ENCODE assay signal across 8 cellular contexts in the genomic region with DNA sequence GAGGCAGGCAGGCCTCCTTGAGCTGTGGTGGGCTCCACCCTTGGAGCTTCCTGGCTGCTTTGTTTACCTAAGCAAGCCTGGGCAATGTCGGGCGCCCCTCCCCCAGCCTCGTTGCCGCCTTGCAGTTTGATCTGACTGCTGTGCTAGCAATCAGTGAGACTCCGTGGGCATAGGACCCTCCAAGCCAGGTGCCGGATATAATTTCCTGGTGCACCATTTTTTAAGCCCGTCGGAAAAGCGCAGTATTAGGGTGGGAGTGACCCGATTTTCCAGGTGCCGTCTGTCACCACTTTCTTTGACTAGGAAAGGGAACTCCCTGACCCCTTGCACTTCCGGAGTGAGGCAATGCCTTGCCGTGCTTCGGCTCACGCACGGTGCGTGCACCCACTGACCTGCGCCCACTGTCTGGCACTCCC. TPM values are rescaled to one million over a fixed set of nuclear protein-coding genes. Genes with fewer than 3 reads are reported as not detected.
DNase-seq lines count a peak whose midpoint lies in the region; ATAC-seq lines count a peak whose summit lies in the region.
"Not testable (repeated sequence)": the region's sequence is repeated elsewhere in the genome, so short reads cannot be mapped to it uniquely, and the experiment has no call there.
"Had no signal": no experiment of that assay in that cellular context is flagged by ENCODE, and none has a peak within 500 bp of the region (broad histone marks: within the 10 kb centered on the region; RNA-seq: fewer than 3 reads in every experiment).

No MANE protein-coding gene starts in this region.

- peaks cover 22 to 31% of the 10 kb centered on the region in 2 donors for H3K27me3 Mint-ChIP-seq in T-cell
- H3K27me3 Mint-ChIP-seq in activated CD8-positive, alpha-beta memory T cell treated with anti-CD3 and anti-CD28 coated beads, Interleukin-2, amount 10 ng/mL, durations not matched to agents 7 days and 5 days, result peaks cover 32% of the 10 kb centered on the region
- H3K27me3 Mint-ChIP-seq in activated naive CD8-positive, alpha-beta T cell treated with anti-CD3 and anti-CD28 coated beads, Interleukin-2, amount 10 ng/mL, durations not matched to agents 7 days and 5 days, result peaks cover 11% of the 10 kb centered on the region
- peaks cover 33 to 39% of the 10 kb centered on the region in 2 donors for H3K27me3 Mint-ChIP-seq in natural killer cell treated with Interleukin-12 subunit alpha and Interleukin-12 subunit beta and Interleukin-15 and Interleukin-18, amount 100 ng/mL, for 72 hours

- ATAC-seq in T-cell (replicated peaks in 1 of 4); activated CD8-positive, alpha-beta memory T cell treated with anti-CD3 and anti-CD28 coated beads, Interleukin-2, amount 10 ng/mL, durations not matched to agents 7 days and 5 days; activated naive CD8-positive, alpha-beta T cell treated with anti-CD3 and anti-CD28 coated beads, Interleukin-2, amount 10 ng/mL, durations not matched to agents 7 days and 5 days (ENCODE audit: low read depth); natural killer cell treated with Interleukin-12 subunit alpha and Interleukin-12 subunit beta and Interleukin-15 and Interleukin-18, amount 100 ng/mL, for 72 hours: not testable (repeated sequence)

- POLR2A ChIA-PET in T-cell (lab: Charles Lee); activated naive CD8-positive, alpha-beta T cell treated with anti-CD3 and anti-CD28 coated beads, Interleukin-2, amount 10 ng/mL, durations not matched to agents 7 days and 5 days (lab: Charles Lee): not testable (repeated sequence)

- not testable (repeated sequence) for H3K27ac ChIP-seq in iPS DF 6.9 (ENCODE audit: low read length)

- H3K27me3 ChIP-seq in iPS DF 6.9 (ENCODE audit: control insufficient read depth, insufficient read depth, low read length), result not testable (repeated sequence)

- peaks cover 6 to 24% (median 22%) of the 10 kb centered on the region in 3 donors for H3K4me1 Mint-ChIP-seq in T-cell
- H3K4me1 Mint-ChIP-seq in activated CD8-positive, alpha-beta memory T cell treated with anti-CD3 and anti-CD28 coated beads, Interleukin-2, amount 10 ng/mL, durations not matched to agents 7 days and 5 days, result peaks cover 12% of the 10 kb centered on the region
- not testable (repeated sequence) for H3K4me1 Mint-ChIP-seq in activated naive CD8-positive, alpha-beta T cell treated with anti-CD3 and anti-CD28 coated beads, Interleukin-2, amount 10 ng/mL, durations not matched to agents 7 days and 5 days; natural killer cell treated with Interleukin-12 subunit alpha and Interleukin-12 subunit beta and Interleukin-15 and Interleukin-18, amount 100 ng/mL, for 72 hours (ENCODE audit: low read depth in 2 of 2)

- not testable (repeated sequence) for H3K9me3 ChIP-seq in iPS DF 6.9 (ENCODE audit: control insufficient read depth, insufficient read depth, low read length)

- peak overlapping the region; percentile 25; the same call in 1 of the 2 replicates for H3K4me3 ChIP-seq in iPS DF 6.9 (ENCODE audit: low read length)

- peak overlapping the region; percentile 76 to 77 for H3K27ac Mint-ChIP-seq in T-cell
- H3K27ac Mint-ChIP-seq in activated CD8-positive, alpha-beta memory T cell treated with anti-CD3 and anti-CD28 coated beads, Interleukin-2, amount 10 ng/mL, durations not matched to agents 7 days and 5 days; activated naive CD8-positive, alpha-beta T cell treated with anti-CD3 and anti-CD28 coated beads, Interleukin-2, amount 10 ng/mL, durations not matched to agents 7 days and 5 days; natural killer cell treated with Interleukin-12 subunit alpha and Interleukin-12 subunit beta and Interleukin-15 and Interleukin-18, amount 100 ng/mL, for 72 hours: not testable (repeated sequence)

- H3K9me3 Mint-ChIP-seq in T-cell; activated CD8-positive, alpha-beta memory T cell treated with anti-CD3 and anti-CD28 coated beads, Interleukin-2, amount 10 ng/mL, durations not matched to agents 7 days and 5 days (ENCODE audit: low read depth); activated naive CD8-positive, alpha-beta T cell treated with anti-CD3 and anti-CD28 coated beads, Interleukin-2, amount 10 ng/mL, durations not matched to agents 7 days and 5 days; natural killer cell treated with Interleukin-12 subunit alpha and Interleukin-12 subunit beta and Interleukin-15 and Interleukin-18, amount 100 ng/mL, for 72 hours: not testable (repeated sequence)

- no CpG with 5 or more reads among the region's 18 CpGs for WGBS in iPS DF 6.9 (ENCODE audit: insufficient coverage, insufficient read length)

- H3K4me1 ChIP-seq in iPS DF 6.9 (ENCODE audit: control insufficient read depth, insufficient read depth, low read length), result not testable (repeated sequence)

- peak overlapping the region; percentile 35 to 64 (median 61) for H3K4me3 Mint-ChIP-seq in T-cell
- H3K4me3 Mint-ChIP-seq in activated CD8-positive, alpha-beta memory T cell treated with anti-CD3 and anti-CD28 coated beads, Interleukin-2, amount 10 ng/mL, durations not matched to agents 7 days and 5 days, result peak overlapping the region; percentile 21
- peak overlapping the region; percentile 15 for H3K4me3 Mint-ChIP-seq in activated naive CD8-positive, alpha-beta T cell treated with anti-CD3 and anti-CD28 coated beads, Interleukin-2, amount 10 ng/mL, durations not matched to agents 7 days and 5 days
- peak overlapping the region; percentile 49 for H3K4me3 Mint-ChIP-seq in natural killer cell treated with Interleukin-12 subunit alpha and Interleukin-12 subunit beta and Interleukin-15 and Interleukin-18, amount 100 ng/mL, for 72 hours

- DNase-seq in ELF-1 (ENCODE audit: low read depth, low spot score), result peak; percentile 61
- DNase-seq in NCI-H1417 (lab: John Stamatoyannopoulos, UW), result peak; percentile 1 to 18 (median 16)
- peak in 14 of 34 experiments; percentile 0 to 51 (median 9) for DNase-seq in T-cell
- DNase-seq in activated CD8-positive, alpha-beta memory T cell treated with anti-CD3 and anti-CD28 coated beads, Interleukin-2, amount 10 ng/mL, durations not matched to agents 7 days and 5 days, result peak; percentile 45
- not testable (repeated sequence) for DNase-seq in activated naive CD8-positive, alpha-beta T cell treated with anti-CD3 and anti-CD28 coated beads, Interleukin-2, amount 10 ng/mL, durations not matched to agents 7 days and 5 days; iPS DF 6.9 (ENCODE audit: low read depth, low spot score); natural killer cell treated with Interleukin-12 subunit alpha and Interleukin-12 subunit beta and Interleukin-15 and Interleukin-18, amount 100 ng/mL, for 72 hours (ENCODE audit: low spot score)

- CTCF ChIA-PET in T-cell (lab: Charles Lee); activated CD8-positive, alpha-beta memory T cell treated with anti-CD3 and anti-CD28 coated beads, Interleukin-2, amount 10 ng/mL, durations not matched to agents 7 days and 5 days (lab: Charles Lee): not testable (repeated sequence)

- not testable (repeated sequence) for H3K36me3 ChIP-seq in iPS DF 6.9 (ENCODE audit: control insufficient read depth, insufficient read depth, low read length)

- not testable (repeated sequence) for H3K36me3 Mint-ChIP-seq in T-cell; activated CD8-positive, alpha-beta memory T cell treated with anti-CD3 and anti-CD28 coated beads, Interleukin-2, amount 10 ng/mL, durations not matched to agents 7 days and 5 days; activated naive CD8-positive, alpha-beta T cell treated with anti-CD3 and anti-CD28 coated beads, Interleukin-2, amount 10 ng/mL, durations not matched to agents 7 days and 5 days; natural killer cell treated with Interleukin-12 subunit alpha and Interleukin-12 subunit beta and Interleukin-15 and Interleukin-18, amount 100 ng/mL, for 72 hours

RNA-seq across cellular contexts. Expression of a gene that starts 45.4 kb away (rescaled TPM):
- total RNA-seq in T-cell, result under 1 TPM in 3 of 5 donors, not detected in 2; 0.03 to 0.07 (median 0.03) TPM
- total RNA-seq in activated CD8-positive, alpha-beta memory T cell treated with anti-CD3 and anti-CD28 coated beads, Interleukin-2, amount 10 ng/mL, durations not matched to agents 7 days and 5 days, result under 1 TPM; 0.20 to 0.26 TPM
- under 1 TPM; 0.03 TPM for total RNA-seq in activated naive CD8-positive, alpha-beta T cell treated with anti-CD3 and anti-CD28 coated beads, Interleukin-2, amount 10 ng/mL, durations not matched to agents 7 days and 5 days
- total RNA-seq in natural killer cell treated with Interleukin-12 subunit alpha and Interleukin-12 subunit beta and Interleukin-15 and Interleukin-18, amount 100 ng/mL, for 72 hours, result under 1 TPM in 1 of 2 donors, not detected in 1; 0.06 TPM
- total RNA-seq: OCI-LY7 had no signal
